ENCODE assay signal across 8 cellular contexts in the genomic region with DNA sequence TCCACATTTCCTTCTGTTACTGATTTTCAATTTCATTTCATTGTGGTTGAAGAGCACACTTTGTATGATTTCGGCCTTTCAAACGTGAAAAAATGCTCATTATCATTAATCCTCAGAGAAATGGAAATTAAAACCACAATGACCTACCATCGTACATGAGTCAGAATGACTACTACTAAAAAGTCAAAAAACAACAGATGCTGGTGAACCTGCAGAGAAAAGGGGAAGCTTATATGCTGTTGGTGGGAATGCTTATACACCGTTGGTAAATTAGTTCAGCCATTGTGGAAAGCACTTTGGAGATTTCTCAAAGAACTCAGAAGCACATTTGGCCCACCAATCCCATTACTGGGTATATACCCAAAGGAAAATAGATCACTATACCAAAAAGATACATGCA.
"Had no signal": no experiment of that assay in that cellular context is flagged by ENCODE, and none has a peak within 500 bp of the region (broad histone marks: within the 10 kb centered on the region; RNA-seq: fewer than 3 reads in every experiment).

No MANE protein-coding gene starts in this region.

- H3K4me3 Mint-ChIP-seq: IgD-negative memory B cell had no signal

- ATAC-seq: HCT116, HepG2 had no signal

- H3K27ac Mint-ChIP-seq: HFFc6, IgD-negative memory B cell had no signal

- DNase-seq: GM23248, GOT3, H7, HFFc6 had no signal

- H3K9me3 ChIP-seq: HAP-1 had no signal

- H3K4me3 ChIP-seq: GM23248, HAP-1 had no signal

- H3K27ac ChIP-seq: GM23248 had no signal

- H3K27me3 Mint-ChIP-seq: IgD-negative memory B cell had no signal

- H3K36me3 Mint-ChIP-seq: IgD-negative memory B cell had no signal

- H3K36me3 ChIP-seq: HAP-1 had no signal

- H3K9me3 Mint-ChIP-seq: HFFc6 had no signal
